Comparison of ENCODE assay signal across 6 cellular contexts in the genomic region with DNA sequence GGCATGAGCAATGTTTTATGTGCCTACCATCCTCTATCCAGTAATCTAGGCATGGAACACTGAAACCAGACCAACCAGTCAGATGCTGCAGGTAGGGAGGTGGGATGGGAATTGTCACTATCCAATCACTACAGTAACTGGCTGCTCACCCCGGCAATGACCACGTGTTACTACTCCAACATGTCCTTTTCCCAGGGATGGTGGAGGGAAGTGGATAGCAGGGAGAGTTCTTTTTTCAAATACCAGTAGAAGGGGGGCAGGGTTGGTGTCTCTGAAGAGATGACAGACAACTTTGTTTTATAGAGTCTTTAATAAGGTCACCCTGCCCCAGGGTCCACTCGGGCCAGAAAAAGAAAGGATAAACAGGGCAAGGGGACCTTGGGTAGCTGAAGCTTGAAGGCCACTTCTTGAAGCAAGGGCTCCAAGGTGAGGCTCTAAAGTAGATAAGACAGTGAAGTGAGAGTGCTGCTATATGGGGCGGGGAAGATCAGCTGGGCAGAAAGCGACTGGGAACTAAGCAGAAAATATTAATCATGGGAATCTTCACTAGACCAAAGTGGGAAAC. TPM values are rescaled to one million over a fixed set of nuclear protein-coding genes. Genes with fewer than 3 reads are reported as not detected.
DNase-seq lines count a peak whose midpoint lies in the region; FAIRE-seq and TF ChIP-seq lines count a peak whose summit lies in the region.

No MANE protein-coding gene starts in this region.

- H3K27me3 ChIP-seq in HL-60 (ENCODE audit: insufficient read depth, poor library complexity, severe bottlenecking) = no peaks in the 10 kb centered on the region
- no peaks in the 10 kb centered on the region for H3K27me3 ChIP-seq in bronchial epithelial cell (ENCODE audit: control insufficient read depth, insufficient read depth, low read length)
- H3K27me3 ChIP-seq in neuron (ENCODE audit: insufficient read depth, low read length) = no peaks in the 10 kb centered on the region

- H3K9me3 ChIP-seq in neuron (ENCODE audit: low read length) = no peaks in the 10 kb centered on the region

- peaks cover 23% of the 10 kb centered on the region for H3K36me3 ChIP-seq in bronchial epithelial cell (ENCODE audit: control insufficient read depth, insufficient read depth, low read length)
- peaks cover 55% of the 10 kb centered on the region for H3K36me3 ChIP-seq in neuron (ENCODE audit: insufficient read depth, low read length)

- H3K4me1 ChIP-seq in neuron (ENCODE audit: insufficient read depth, low read length) = peaks cover 35% of the 10 kb centered on the region

- TF ChIP-seq CTCF in HL-60 (IDR thresholded peaks at IDR 0.05; ENCODE audit: insufficient read depth, low read length) (no peak), bronchial epithelial cell (IDR thresholded peaks at IDR 0.05; ENCODE audit: insufficient read depth, low read length, severe bottlenecking) (no peak)

- no peak overlapping the region for H2AFZ ChIP-seq in neuron (ENCODE audit: low read depth, low read length)

- H3K4me3 ChIP-seq in HL-60 (replicated peaks; ENCODE audit: insufficient read depth, low read length) (no peak overlapping the region; the same call in 1 of the 2 replicates), bronchial epithelial cell (ENCODE audit: low read depth, low read length) (peak overlapping the region; percentile 67), neuron (ENCODE audit: low read length) (peak overlapping the region; percentile 93)

- peak overlapping the region; percentile 73 for H3K27ac ChIP-seq in HL-60 (replicated peaks)

- FAIRE-seq in bronchial epithelial cell (lab: Jason Lieb, UNC) = no peak

- no peak for TF ChIP-seq POLR2A in erythroblast (IDR thresholded peaks at IDR 0.05; ENCODE audit: low read length)

- DNase-seq in HL-60 (ENCODE audit: low read depth in 1 of 2, low spot score in 1 of 2) (no peak), bronchial epithelial cell (ENCODE audit: low read depth) (peak; percentile 66), erythroblast (lab: John Stamatoyannopoulos, UW) (no peak), NCI-H1048 (lab: John Stamatoyannopoulos, UW) (no peak)
- DNase-seq in activated CD4-positive, alpha-beta T cell treated with anti-CD3 and anti-CD28 coated beads, Interleukin-2, amount 50 U/mL, for 4 hours = no peak

RNA-seq across cellular contexts. Expression of a gene that starts 14.7 kb away (rescaled TPM):
- 2.7 and 2.9 TPM in 2 replicates for total RNA-seq in bronchial epithelial cell

RNA-seq across cellular contexts. Expression of a gene that starts 22.9 kb away (rescaled TPM):
- 45.3 and 45.5 TPM in 2 replicates for total RNA-seq in bronchial epithelial cell

RNA-seq across cellular contexts. Expression of a gene that starts 23.2 kb away (rescaled TPM):
- 51.9 and 59.1 TPM in 2 replicates for total RNA-seq in bronchial epithelial cell

RNA-seq across cellular contexts. Expression of a gene that starts 30.0 kb away (rescaled TPM):
- not detected in 2 replicates for total RNA-seq in bronchial epithelial cell

RNA-seq across cellular contexts. Expression of a gene that starts 32.7 kb away (rescaled TPM):
- total RNA-seq in bronchial epithelial cell = not detected in 2 replicates
